23 cellular contexts compared by ENCODE assay signal in genomic region chr5:96278995-96279394, GRCh38.
"Had no signal": no experiment of that assay in that cellular context is flagged by ENCODE, and none has a peak within 500 bp of the region (broad histone marks: within the 10 kb centered on the region; RNA-seq: fewer than 3 reads in every experiment).

No MANE protein-coding gene starts in this region.

- H3K4me1 ChIP-seq: colonic mucosa, esophagus muscularis mucosa, neural progenitor cell, parathyroid adenoma, right atrium auricular region, spleen, upper lobe of left lung had no signal

- H3K36me3 ChIP-seq: colonic mucosa, esophagus muscularis mucosa, neural progenitor cell, prostate gland, right atrium auricular region, spleen, thoracic aorta, tibial nerve, upper lobe of left lung had no signal

- H3K27ac ChIP-seq: colonic mucosa, esophagus muscularis mucosa, neural progenitor cell, parathyroid adenoma, prostate gland, right atrium auricular region, spleen, thoracic aorta, upper lobe of left lung had no signal

- ATAC-seq: naive thymus-derived CD4-positive, alpha-beta T cell; stimulated activated memory B cell treated with anti-CD40 and anti-IgM and Interleukin-4, amounts not matched to agents 10 μg/mL and 1 μg/mL and 100 μg/mL, for 72 hours; stimulated activated naive CD8-positive, alpha-beta T cell treated with anti-CD3 and anti-CD28 coated beads, Interleukin-15, Interleukin-2, amounts not matched to agents 100 U/mL and 50 U/mL, for 24 hours had no signal

- H3K27me3 ChIP-seq: colonic mucosa, esophagus muscularis mucosa, neural progenitor cell, right atrium auricular region, spleen, tibial nerve, upper lobe of left lung had no signal

- H3K4me2 ChIP-seq: neural progenitor cell had no signal

- DNase-seq: colonic mucosa; effector CD8-positive, alpha-beta T cell; endodermal cell; hypothalamus; immature natural killer cell; islet precursor cell; mesenchymal stem cell; naive thymus-derived CD4-positive, alpha-beta T cell; spleen; stimulated activated CD4-positive, alpha-beta T cell treated with anti-CD3 and anti-CD28 coated beads, Interleukin-4, amount 100 ng/mL, for 4 hours; stimulated activated naive CD8-positive, alpha-beta T cell treated with anti-CD3 and anti-CD28 coated beads, Interleukin-15, Interleukin-2, amounts not matched to agents 100 U/mL and 50 U/mL, for 24 hours; substantia nigra; upper lobe of left lung had no signal

- H3K9me3 ChIP-seq: colonic mucosa, esophagus muscularis mucosa, prostate gland, right atrium auricular region, spleen, thoracic aorta, tibial nerve, upper lobe of left lung had no signal

- H3K4me3 ChIP-seq: colonic mucosa, esophagus muscularis mucosa, lung, neural progenitor cell, prostate gland, right atrium auricular region, skin epidermis, spleen, thoracic aorta, tibial nerve, upper lobe of left lung had no signal

- H3K9ac ChIP-seq: neural progenitor cell, parathyroid adenoma had no signal

- H2AFZ ChIP-seq: neural progenitor cell, parathyroid adenoma had no signal
